8 cellular contexts compared by ENCODE assay signal in genomic region chrX:24838624-24839023, GRCh38.
DNase-seq lines count a peak whose midpoint lies in the region; ATAC-seq and TF ChIP-seq lines count a peak whose summit lies in the region.

No MANE protein-coding gene starts in this region.

- no peaks in the 10 kb centered on the region for H3K79me2 ChIP-seq in smooth muscle cell (ENCODE audit: low read depth)

- POLR2A ChIA-PET in CD8-positive, alpha-beta memory T cell (lab: Charles Lee), result no interaction called here
- POLR2A ChIA-PET in RWPE1 (lab: Yijun Ruan, JAX; ENCODE audit: low non-redundant PET), result no interaction called here

- peak overlapping the region in 1 of 8 donors; percentile 43 for H3K27ac Mint-ChIP-seq in CD8-positive, alpha-beta memory T cell

- H3K4me1 ChIP-seq in CD8-positive, alpha-beta memory T cell (ENCODE audit: insufficient read depth, low read length), result no peaks in the 10 kb centered on the region
- no peaks in the 10 kb centered on the region for H3K4me1 ChIP-seq in smooth muscle cell (ENCODE audit: low read depth)

- no peak overlapping the region for H3K4me2 ChIP-seq in smooth muscle cell

- no peaks in the 10 kb centered on the region for H3K9me3 Mint-ChIP-seq in CD8-positive, alpha-beta memory T cell

- no peak overlapping the region for H3K9ac ChIP-seq in smooth muscle cell (ENCODE audit: low read depth)

- H3K4me3 ChIP-seq in CD8-positive, alpha-beta memory T cell (ENCODE audit: low read length), result no peak overlapping the region
- no peak overlapping the region for H3K4me3 ChIP-seq in fibroblast of mammary gland (ENCODE audit: control insufficient read depth, low read depth, low read length)
- H3K4me3 ChIP-seq in smooth muscle cell, result no peak overlapping the region

- peak; percentile 34; the same call in 1 of the 2 replicates for TF ChIP-seq CTCF in RWPE1 (conservative IDR thresholded peaks at IDR 0.05; ENCODE audit: low read depth)
- TF ChIP-seq CTCF in fibroblast of mammary gland (conservative IDR thresholded peaks at IDR 0.05; ENCODE audit: control insufficient read depth, insufficient read depth, low read depth, low read length), result peak; percentile 47
- peak; percentile 66 for TF ChIP-seq CTCF in smooth muscle cell (IDR thresholded peaks at IDR 0.05; ENCODE audit: borderline replicate concordance, insufficient read depth, poor library complexity, severe bottlenecking)

- peak in 3 of 5 donors; percentile 1 to 35 (median 5) for DNase-seq in CD8-positive, alpha-beta memory T cell
- peak; percentile 1 for DNase-seq in RWPE1 (ENCODE audit: low spot score)
- DNase-seq in fibroblast of mammary gland (ENCODE audit: low read depth), result peak; percentile 49
- DNase-seq in smooth muscle cell (lab: John Stamatoyannopoulos, UW; ENCODE audit: unreplicated experiment), result no peak
- DNase-seq in HCEC 1CT, result no peak
- no peak for DNase-seq in GF-D8 (lab: John Stamatoyannopoulos, UW)

- no peaks in the 10 kb centered on the region for H3K9me3 ChIP-seq in CD8-positive, alpha-beta memory T cell (ENCODE audit: low read length)
- no peaks in the 10 kb centered on the region for H3K9me3 ChIP-seq in smooth muscle cell (replicated peaks; ENCODE audit: low read depth)

- H3K27me3 ChIP-seq in CD8-positive, alpha-beta memory T cell (ENCODE audit: insufficient read depth, low read length, poor library complexity, severe bottlenecking), result no peaks in the 10 kb centered on the region
- no peaks in the 10 kb centered on the region for H3K27me3 ChIP-seq in smooth muscle cell (ENCODE audit: low read depth)

- no peaks in the 10 kb centered on the region for H3K36me3 ChIP-seq in CD8-positive, alpha-beta memory T cell (ENCODE audit: insufficient read depth, low read length)
- no peaks in the 10 kb centered on the region for H3K36me3 ChIP-seq in smooth muscle cell (ENCODE audit: low read depth)

- H3F3A ChIP-seq in smooth muscle cell (ENCODE audit: low read depth), result no peaks in the 10 kb centered on the region

- CTCF ChIA-PET in CD8-positive, alpha-beta memory T cell (lab: Charles Lee), result interaction anchor here (0.7 to 3.8 kb wide), 5 partner anchors 11 to 467 kb away, joined by 3 to 32 read pairs (median 3); no protein-coding TSS in a partner anchor
- CTCF ChIA-PET in RWPE1 (lab: Yijun Ruan, JAX), result interaction anchor here (0.7 to 1.4 kb wide), 7 partner anchors 8 to 305 kb away, joined by 3 to 4 read pairs (median 3); no protein-coding TSS in a partner anchor

- peaks cover 0 to 3% of the 10 kb centered on the region in 2 donors for H3K27me3 Mint-ChIP-seq in CD8-positive, alpha-beta memory T cell

- WGBS in smooth muscle cell (ENCODE audit: low lambda C conversion rate), result 60% methylated on average over 3 of the region's 3 CpGs

- peaks cover 11% of the 10 kb centered on the region for H4K20me1 ChIP-seq in smooth muscle cell (ENCODE audit: low read depth)

- no peak overlapping the region for H3K4me3 Mint-ChIP-seq in CD8-positive, alpha-beta memory T cell

- H3K4me1 Mint-ChIP-seq in CD8-positive, alpha-beta memory T cell, result no peaks in the 10 kb centered on the region

- ATAC-seq in GM18909 (IDR thresholded peaks at IDR 0.05; ENCODE audit: poor library complexity, unreplicated experiment), result peak; percentile 60
- ATAC-seq in GM18867 (IDR thresholded peaks at IDR 0.05; ENCODE audit: unreplicated experiment), result no peak

- H3K27ac ChIP-seq in CD8-positive, alpha-beta memory T cell (ENCODE audit: low read depth, low read length), result no peak overlapping the region
- no peak overlapping the region for H3K27ac ChIP-seq in RWPE1
- H3K27ac ChIP-seq in smooth muscle cell (ENCODE audit: low read depth), result no peak overlapping the region

- H3K36me3 Mint-ChIP-seq in CD8-positive, alpha-beta memory T cell, result peaks cover 0 to 10% (median 2%) of the 10 kb centered on the region in 3 donors

- H2AFZ ChIP-seq in smooth muscle cell (ENCODE audit: low read depth), result no peak overlapping the region

Comparison
In these comparisons a context has a peak if more than half of its experiments do, and no peak if none do; other contexts are left out.
1. DNase-seq: peak in CD8-positive, alpha-beta memory T cell (3 of 5), RWPE1 (single experiment) and fibroblast of mammary gland (single experiment); none in smooth muscle cell (single experiment), HCEC 1CT (single experiment) and GF-D8 (single experiment).
2. Peak in every context shown above with its lines, with median percentiles within 50 percentile points of each other: CTCF ChIP-seq.